Comparison of ENCODE assay signal across 8 cellular contexts in the genomic region with DNA sequence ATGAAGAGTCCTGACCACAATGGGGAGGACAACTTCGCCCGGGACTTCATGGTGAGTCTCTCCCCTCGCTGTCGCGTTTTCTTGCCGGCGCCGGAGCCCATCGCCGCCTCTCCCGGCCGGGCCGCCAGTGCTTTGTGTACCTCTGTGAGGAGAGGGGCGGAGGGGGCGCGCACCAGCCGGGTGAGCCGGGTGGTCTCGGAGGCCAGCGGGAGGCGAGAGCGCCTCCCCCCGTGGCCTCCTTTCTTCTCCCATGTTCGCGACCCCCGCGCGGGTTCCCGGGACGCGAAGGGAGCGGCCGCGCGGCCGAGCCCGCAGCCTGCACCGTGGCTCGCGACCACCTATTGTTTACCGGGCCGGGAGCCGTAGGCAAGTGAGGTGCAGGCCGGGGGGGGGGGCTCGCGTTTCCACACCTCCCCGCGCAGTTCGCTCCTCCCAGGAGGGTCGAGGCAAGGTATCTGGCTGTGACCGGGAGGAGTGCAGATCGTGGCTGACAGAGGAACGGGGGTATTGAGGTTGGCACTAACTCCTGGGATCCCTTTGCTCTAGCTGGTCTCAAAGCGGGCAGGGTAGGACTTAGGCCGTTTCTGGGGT. TPM values are rescaled to one million over a fixed set of nuclear protein-coding genes. Genes with fewer than 3 reads are reported as not detected.
DNase-seq lines count a peak whose midpoint lies in the region; ATAC-seq and TF ChIP-seq lines count a peak whose summit lies in the region.

No MANE protein-coding gene starts in this region.

- no peaks in the 10 kb centered on the region for H3K36me3 Mint-ChIP-seq in T-helper 17 cell (ENCODE audit: low read depth)

- H3K27ac Mint-ChIP-seq in T-helper 17 cell = peak overlapping the region; percentile 74

- H3K4me1 ChIP-seq in body of pancreas (peaks cover 19% of the 10 kb centered on the region), iPS-20b (ENCODE audit: insufficient read depth, low read length) (no peaks in the 10 kb centered on the region; the same call in 1 of the 2 replicates), spleen (peaks cover 12 to 65% (median 52%) of the 10 kb centered on the region in 6 donors)

- TF ChIP-seq CTCF in AG10803 (conservative IDR thresholded peaks at IDR 0.05; ENCODE audit: low read length) (no peak), body of pancreas (IDR thresholded peaks at IDR 0.05) (no peak), spleen (IDR thresholded peaks at IDR 0.05 in 8 of 11, conservative IDR thresholded peaks at IDR 0.05 in 3 of 11) (no peak)

- H3K4me1 Mint-ChIP-seq in T-helper 17 cell = peaks cover 18% of the 10 kb centered on the region

- DNase-seq in AG10803 (ENCODE audit: low read depth) = peak; percentile 25
- peak; percentile 49 for DNase-seq in KBM-7
- DNase-seq in T-helper 17 cell = peak; percentile 16 to 19 (median 17)
- peak; percentile 38 to 51 (median 45) for DNase-seq in body of pancreas
- peak; percentile 92 for DNase-seq in spleen
- DNase-seq in middle frontal gyrus (ENCODE audit: extremely low spot score, low spot score) = no peak

- intact Hi-C loops in body of pancreas (cut with DNase I) (no loop called here), spleen (cut with DNase I; ENCODE audit: low total_unique reads) (no loop called here)

- H3K4me3 ChIP-seq in AG10803 (ENCODE audit: low read length) = peak overlapping the region; percentile 100
- peak overlapping the region; percentile 92 to 96 for H3K4me3 ChIP-seq in body of pancreas
- H3K4me3 ChIP-seq in iPS-20b (ENCODE audit: low read length) = peak overlapping the region; percentile 100
- H3K4me3 ChIP-seq in spleen = peak overlapping the region; percentile 66 to 97 (median 88)

- TF ChIP-seq POLR2A in body of pancreas (IDR thresholded peaks at IDR 0.05) (peak in 2 of 3 donors; percentile 0 to 55), spleen (IDR thresholded peaks at IDR 0.05) (no peak)

- H3K27ac ChIP-seq in body of pancreas (peak overlapping the region; percentile 90 to 95 (median 94)), iPS-20b (ENCODE audit: low read length) (peak overlapping the region; percentile 90), spleen (peak overlapping the region; percentile 81 to 99 (median 96))

- H3K9ac ChIP-seq in iPS-20b (ENCODE audit: low read depth, low read length) = peak overlapping the region; percentile 99

- H3K36me3 ChIP-seq in body of pancreas (replicated peaks in 1 of 2; ENCODE audit: insufficient read depth in 1 of 2, low read depth in 2 of 2) (no peaks in the 10 kb centered on the region), iPS-20b (ENCODE audit: insufficient read depth, low read depth, low read length) (0 out of 2 replicates have a peak, but pooled peaks cover 6% of the 10 kb centered on the region), spleen (no peaks in the 10 kb centered on the region)

- 1% methylated on average over 54 of the region's 55 CpGs; no CpG with 5 or more reads in 1 of the 2 donors for WGBS in body of pancreas, 2 donors
- WGBS in spleen, 5 donors = 0% methylated on average over 19 to 55 of the region's 55 CpGs

- ATAC-seq in GM19397 (IDR thresholded peaks at IDR 0.05; ENCODE audit: unreplicated experiment) (peak; percentile 27), T-helper 17 cell (no peak), body of pancreas (no peak)

- no peaks in the 10 kb centered on the region for H3K27me3 ChIP-seq in body of pancreas
- H3K27me3 ChIP-seq in iPS-20b (ENCODE audit: insufficient read depth, low read length) = no peaks in the 10 kb centered on the region
- no peaks in the 10 kb centered on the region for H3K27me3 ChIP-seq in spleen (replicated peaks in 1 of 7)

- H3K4me3 Mint-ChIP-seq in T-helper 17 cell = peak overlapping the region; percentile 97

- no peaks in the 10 kb centered on the region for H3K9me3 ChIP-seq in T-helper 17 cell (ENCODE audit: control insufficient read depth, low read length, poor library complexity, severe bottlenecking)
- H3K9me3 ChIP-seq in body of pancreas = no peaks in the 10 kb centered on the region
- H3K9me3 ChIP-seq in iPS-20b (ENCODE audit: insufficient read depth, low read depth, low read length) = no peaks in the 10 kb centered on the region
- no peaks in the 10 kb centered on the region for H3K9me3 ChIP-seq in spleen

- no peaks in the 10 kb centered on the region for H3K27me3 Mint-ChIP-seq in T-helper 17 cell

- in situ Hi-C loops in KBM-7 (cut with MboI; ENCODE audit: low pct_unique_long_range_greater_than_20kb, low sequenced_read_pairs) = no loop called here

RNA-seq across cellular contexts. Expression of a gene that starts 0.6 kb away (rescaled TPM):
- total RNA-seq in T-helper 17 cell (10 to 100 TPM; 15.5 to 70.8 TPM), body of pancreas (10 to 100 TPM; 39.7 to 57.4 TPM), spleen (100 to 1,000 TPM in 6 of 7 donors, 10 to 100 TPM in 1; 78.9 to 183 (median 135) TPM)
- 10 to 100 TPM; 32.1 to 53.5 (median 36.6) TPM for polyA plus RNA-seq in spleen

Comparison
In these comparisons a context has a peak if more than half of its experiments do, and no peak if none do; other contexts are left out.
1. POLR2A ChIP-seq: peak in body of pancreas (2 of 3); none in spleen (0 of 3).
2. Peak in every context shown above with its lines, with median percentiles within 50 percentile points of each other: H3K4me3 ChIP-seq and H3K27ac ChIP-seq.